Comparison of ENCODE assay signal across 12 cellular contexts in the genomic region with DNA sequence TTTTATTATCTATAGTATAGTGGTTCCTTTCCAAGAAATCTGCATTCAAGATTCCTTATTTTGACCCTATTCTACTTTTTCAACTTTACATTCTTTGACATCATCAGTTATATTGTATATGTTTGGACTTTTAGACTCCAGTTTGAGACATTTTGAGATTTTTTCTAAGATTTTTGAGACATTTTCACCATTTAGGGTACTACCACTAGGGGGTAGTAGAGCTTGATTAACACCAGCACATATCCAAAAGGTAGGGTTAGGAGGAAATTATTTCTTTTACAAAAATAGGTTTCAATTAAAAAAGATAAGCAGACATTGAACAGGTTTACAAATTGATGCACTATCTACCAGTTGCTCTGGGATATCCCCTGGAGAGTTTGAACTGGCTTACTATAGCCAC.
A peak's percentile ranks its signal among the peaks of the same experiment; 100 is the strongest.
DNase-seq lines count a peak whose midpoint lies in the region; ATAC-seq, FAIRE-seq and TF ChIP-seq lines count a peak whose summit lies in the region.
"Had no signal": no experiment of that assay in that cellular context is flagged by ENCODE, and none has a peak within 500 bp of the region (broad histone marks: within the 10 kb centered on the region; RNA-seq: fewer than 3 reads in every experiment).

No MANE protein-coding gene starts in this region.

- no peak for TF ChIP-seq POLR2A in heart left ventricle (IDR thresholded peaks at IDR 0.05)

- H3K4me3 ChIP-seq in heart left ventricle: no peak overlapping the region
- H3K4me3 ChIP-seq in colonic mucosa: no peak overlapping the region
- H3K4me3 ChIP-seq in psoas muscle: no peak overlapping the region
- no peak overlapping the region for H3K4me3 ChIP-seq in pancreas
- H3K4me3 ChIP-seq: upper lobe of right lung had no signal

- H3K9me3 ChIP-seq in heart left ventricle (peaks cover 0 to 2% (median 0%) of the 10 kb centered on the region in 12 donors), colonic mucosa (no peaks in the 10 kb centered on the region), psoas muscle (no peaks in the 10 kb centered on the region), pancreas (no peaks in the 10 kb centered on the region)
- H3K9me3 ChIP-seq: upper lobe of right lung had no signal

- TF ChIP-seq CTCF in heart left ventricle (IDR thresholded peaks at IDR 0.05) (peak; percentile 24 to 52 (median 42)), LNCAP (IDR thresholded peaks at IDR 0.05) (peak; percentile 20; the same call in 1 of the 2 replicates), colonic mucosa (IDR thresholded peaks at IDR 0.05) (peak; percentile 29), psoas muscle (IDR thresholded peaks at IDR 0.05) (peak; percentile 23), pancreas (IDR thresholded peaks at IDR 0.05) (peak in 1 of 4 donors; percentile 9)

- no peak for ATAC-seq in heart left ventricle
- no peak for ATAC-seq in Right ventricle myocardium inferior
- no peak for ATAC-seq in psoas muscle
- no peak for ATAC-seq in pancreas
- ATAC-seq: upper lobe of right lung had no signal

- H3K4me1 ChIP-seq in heart left ventricle: no peaks in the 10 kb centered on the region
- H3K4me1 ChIP-seq in colonic mucosa: no peaks in the 10 kb centered on the region
- no peaks in the 10 kb centered on the region for H3K4me1 ChIP-seq in psoas muscle
- no peaks in the 10 kb centered on the region for H3K4me1 ChIP-seq in pancreas
- H3K4me1 ChIP-seq: upper lobe of right lung had no signal

- no peak for DNase-seq in heart left ventricle
- no peak for DNase-seq in Right ventricle myocardium inferior (ENCODE audit: missing footprints)
- no peak for DNase-seq in colonic mucosa
- no peak for DNase-seq in psoas muscle
- no peak for DNase-seq in pancreas
- DNase-seq in stimulated activated CD4-positive, alpha-beta T cell treated with anti-CD3 and anti-CD28 coated beads, Interleukin-4, amount 100 ng/mL, for 4 hours: no peak
- DNase-seq in DMS 273 (lab: John Stamatoyannopoulos, UW; ENCODE audit: unreplicated experiment): no peak
- DNase-seq: GDM1, GOT3, NCI-H2081 treated with DMSO at 0.1 percent for 48 hours, upper lobe of right lung had no signal

- no peak overlapping the region for H3K27ac ChIP-seq in heart left ventricle
- H3K27ac ChIP-seq in colonic mucosa: no peak overlapping the region
- H3K27ac ChIP-seq in psoas muscle: no peak overlapping the region
- no peak overlapping the region for H3K27ac ChIP-seq in pancreas
- H3K27ac ChIP-seq: upper lobe of right lung had no signal

- H3K9ac ChIP-seq in colonic mucosa (ENCODE audit: low read depth in 2 of 2, low read length in 2 of 2): no peak overlapping the region

- H3K27me3 ChIP-seq in heart left ventricle (no peaks in the 10 kb centered on the region), colonic mucosa (no peaks in the 10 kb centered on the region), psoas muscle (ENCODE audit: insufficient read depth in 3 of 3, low read length in 2 of 3) (no peaks in the 10 kb centered on the region), pancreas (no peaks in the 10 kb centered on the region)
- H3K27me3 ChIP-seq: upper lobe of right lung had no signal

- H3K36me3 ChIP-seq in heart left ventricle (peaks cover 0 to 8% (median 0%) of the 10 kb centered on the region in 9 donors), colonic mucosa (no peaks in the 10 kb centered on the region), psoas muscle (ENCODE audit: insufficient read depth in 1 of 2, low read depth in 1 of 2) (no peaks in the 10 kb centered on the region), pancreas (no peaks in the 10 kb centered on the region)
- H3K36me3 ChIP-seq: upper lobe of right lung had no signal

- FAIRE-seq in pancreas (lab: Jason Lieb, UNC): no peak

- intact Hi-C loops in heart left ventricle (cut with DNase I): loop anchor here in 1 of 10 donors (10.0 kb wide), 1 partner anchor 212 kb away; no protein-coding TSS in a partner anchor
- intact Hi-C loops in Right ventricle myocardium inferior (cut with DNase I): loop anchor here (10.0 kb wide), 1 partner anchor 222 kb away; no protein-coding TSS in a partner anchor
- intact Hi-C loops in colonic mucosa (cut with DNase I): no loop called here
- intact Hi-C loops in psoas muscle (cut with DNase I): no loop called here
- intact Hi-C loops in pancreas (cut with DNase I): no loop called here
